In the genomic region with DNA sequence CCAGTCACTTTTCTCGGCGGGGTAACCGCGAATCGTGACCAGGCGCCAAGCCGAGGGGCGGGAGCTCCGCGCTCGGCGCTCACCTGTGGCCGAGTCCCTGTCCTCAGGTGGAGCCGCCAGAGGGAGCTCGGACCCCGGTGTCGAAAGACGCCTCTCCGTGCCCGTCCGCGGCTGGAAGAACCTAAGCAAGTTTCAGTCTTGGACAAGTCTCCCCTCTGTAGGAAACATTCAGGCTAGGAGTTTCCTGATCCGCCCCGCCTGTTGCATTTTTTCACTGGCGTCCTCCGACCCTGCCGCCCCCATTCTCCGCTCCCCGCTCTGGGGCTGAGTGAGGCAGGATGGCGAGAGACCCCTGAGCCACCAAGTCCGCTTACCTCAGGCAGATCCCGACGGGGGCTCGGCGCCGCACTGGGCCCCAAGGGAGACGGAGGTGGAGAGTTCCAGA, we compare ENCODE assay signal across 8 cellular contexts. TPM values are rescaled to one million over a fixed set of nuclear protein-coding genes. Genes with fewer than 3 reads are reported as not detected.
A peak's percentile ranks its signal among the peaks of the same experiment; 100 is the strongest.
DNase-seq lines count a peak whose midpoint lies in the region; TF ChIP-seq lines count a peak whose summit lies in the region.

No MANE protein-coding gene starts in this region.

- intact Hi-C loops in left ventricle myocardium inferior (cut with micrococcal nuclease): no loop called here

- H3K4me3 ChIP-seq in H7 (ENCODE audit: insufficient read depth, low read depth, low read length) (peak overlapping the region; percentile 88), left ventricle myocardium inferior (peak overlapping the region; percentile 94)

- H3K9ac ChIP-seq in ES-I3 (ENCODE audit: low read depth, low read length): peak overlapping the region; percentile 90

- peaks cover 5% of the 10 kb centered on the region; the same call in 1 of the 2 replicates for H3K36me3 ChIP-seq in ES-I3 (ENCODE audit: insufficient read depth, low read length)
- H3K36me3 ChIP-seq in H7 (replicated peaks; ENCODE audit: control insufficient read depth, insufficient read depth, low read length): no peaks in the 10 kb centered on the region
- no peaks in the 10 kb centered on the region for H3K36me3 ChIP-seq in left ventricle myocardium inferior

- DNase-seq in H7 (peak; percentile 88), M059J (ENCODE audit: low read depth) (peak; percentile 90), SW480 (ENCODE audit: low spot score) (peak; percentile 65), left ventricle myocardium inferior (peak; percentile 82), pons (ENCODE audit: low spot score) (peak; percentile 89), ureter (ENCODE audit: low spot score) (peak; percentile 91)

- H3K27me3 ChIP-seq in H7 (ENCODE audit: control insufficient read depth, insufficient read depth, low read length) (no peaks in the 10 kb centered on the region), left ventricle myocardium inferior (ENCODE audit: low read depth) (no peaks in the 10 kb centered on the region)

- H3K27ac ChIP-seq in angular gyrus (ENCODE audit: low read depth, low read length) (peak overlapping the region; percentile 81), left ventricle myocardium inferior (replicated peaks) (peak overlapping the region; percentile 89)

- TF ChIP-seq CTCF in left ventricle myocardium inferior (IDR thresholded peaks at IDR 0.05; ENCODE audit: borderline replicate concordance): peak; percentile 81

- H3K9me3 ChIP-seq in ES-I3 (ENCODE audit: control insufficient read depth, insufficient read depth, low read length) (no peaks in the 10 kb centered on the region), left ventricle myocardium inferior (replicated peaks) (no peaks in the 10 kb centered on the region)

- peaks cover 25% of the 10 kb centered on the region for H3K4me1 ChIP-seq in ES-I3 (ENCODE audit: insufficient read depth, low read length)
- H3K4me1 ChIP-seq in left ventricle myocardium inferior: peaks cover 30% of the 10 kb centered on the region

RNA-seq across cellular contexts. Expression of a gene that starts 0.5 kb away (rescaled TPM):
- 9.4 and 9.7 TPM in 2 replicates for total RNA-seq in H7 (2014; rRNA removed; shearing (Covaris generic))
- 26.3 and 40.3 TPM in 2 replicates for total RNA-seq in M059J (2014; rRNA removed; shearing (Covaris generic))
- total RNA-seq in left ventricle myocardium inferior (1.6 TPM), ureter (6.3 TPM)

Comparison
In these comparisons a context has a peak if more than half of its experiments do, and no peak if none do; other contexts are left out.
1. Peak in every context shown above with its lines: DNase-seq, H3K4me3 ChIP-seq and H3K27ac ChIP-seq.